8 cellular contexts compared by ENCODE assay signal in genomic region chr9:21709464-21710058, GRCh38.
DNase-seq lines count a peak whose midpoint lies in the region; ATAC-seq lines count a peak whose summit lies in the region.

No MANE protein-coding gene starts in this region.

- no peaks in the 10 kb centered on the region for H3K9me3 Mint-ChIP-seq in activated naive CD4-positive, alpha-beta T cell treated with anti-CD3 and anti-CD28 coated beads, Interleukin-2, amount 10 ng/mL, durations not matched to agents 7 days and 5 days

- DNase-seq in Ammon's horn (ENCODE audit: low spot score) (peak; percentile 48), OCI-M2 (lab: John Stamatoyannopoulos, UW; ENCODE audit: unreplicated experiment) (peak; percentile 5), iPS DF 19.7 (ENCODE audit: low read depth, low spot score) (peak; percentile 20), cerebellum (ENCODE audit: low spot score) (no peak)
- peak; percentile 76 for DNase-seq in activated naive CD4-positive, alpha-beta T cell treated with anti-CD3 and anti-CD28 coated beads, Interleukin-2, amount 10 ng/mL, durations not matched to agents 7 days and 5 days
- DNase-seq in stimulated activated CD4-positive, alpha-beta T cell treated with anti-CD3 and anti-CD28 coated beads, Interleukin-1b, Interleukin-23, amount 100 ng/mL, for 1 hour (ENCODE audit: low read depth in 2 of 2) = peak; percentile 7 to 56

- H3K27ac Mint-ChIP-seq in activated naive CD4-positive, alpha-beta T cell treated with anti-CD3 and anti-CD28 coated beads, Interleukin-2, amount 10 ng/mL, durations not matched to agents 7 days and 5 days = no peak overlapping the region

- peaks cover 4% of the 10 kb centered on the region for H3K4me1 Mint-ChIP-seq in activated naive CD4-positive, alpha-beta T cell treated with anti-CD3 and anti-CD28 coated beads, Interleukin-2, amount 10 ng/mL, durations not matched to agents 7 days and 5 days

- H3K36me3 Mint-ChIP-seq in activated naive CD4-positive, alpha-beta T cell treated with anti-CD3 and anti-CD28 coated beads, Interleukin-2, amount 10 ng/mL, durations not matched to agents 7 days and 5 days = no peaks in the 10 kb centered on the region

- ATAC-seq in GM18520 (IDR thresholded peaks at IDR 0.05; ENCODE audit: unreplicated experiment) = peak; percentile 64
- ATAC-seq in HG03135 (IDR thresholded peaks at IDR 0.05; ENCODE audit: unreplicated experiment) = peak; percentile 71

- CTCF ChIA-PET in activated naive CD4-positive, alpha-beta T cell treated with anti-CD3 and anti-CD28 coated beads, Interleukin-2, amount 10 ng/mL, durations not matched to agents 7 days and 5 days (lab: Charles Lee) = interaction anchor here (0.7 to 2.6 kb wide), 16 partner anchors 9 to 529 kb away, joined by 3 to 21 read pairs (median 4); no protein-coding TSS in a partner anchor

- H3K4me3 Mint-ChIP-seq in activated naive CD4-positive, alpha-beta T cell treated with anti-CD3 and anti-CD28 coated beads, Interleukin-2, amount 10 ng/mL, durations not matched to agents 7 days and 5 days = no peak overlapping the region

- H3K27me3 Mint-ChIP-seq in activated naive CD4-positive, alpha-beta T cell treated with anti-CD3 and anti-CD28 coated beads, Interleukin-2, amount 10 ng/mL, durations not matched to agents 7 days and 5 days = peaks cover 13% of the 10 kb centered on the region
